Comparison of ENCODE assay signal across 8 cellular contexts in genomic region chr4:2837904-2838496, GRCh38. TPM values are rescaled to one million over a fixed set of nuclear protein-coding genes. Genes with fewer than 3 reads are reported as not detected.
A peak's percentile ranks its signal among the peaks of the same experiment; 100 is the strongest.
DNase-seq lines count a peak whose midpoint lies in the region; ATAC-seq and TF ChIP-seq lines count a peak whose summit lies in the region.

No MANE protein-coding gene starts in this region.

- H3K4me3 ChIP-seq in AG10803 (ENCODE audit: low read length) (peak overlapping the region; percentile 29), heart left ventricle (peak overlapping the region in 6 of 12 donors; percentile 13 to 40 (median 30)), skin epidermis (peak overlapping the region in 2 of 7 experiments; percentile 6 to 18)

- H3K27me3 Mint-ChIP-seq in activated T-helper 17 cell treated with anti-CD3 and anti-CD28 coated beads, Interleukin-2, amount 50 U/mL, for 72 hours = no peaks in the 10 kb centered on the region

- H3K9me3 Mint-ChIP-seq in activated T-helper 17 cell treated with anti-CD3 and anti-CD28 coated beads, Interleukin-2, amount 50 U/mL, for 72 hours = peaks cover 4% of the 10 kb centered on the region

- peaks cover 13% of the 10 kb centered on the region for H3K36me3 Mint-ChIP-seq in activated T-helper 17 cell treated with anti-CD3 and anti-CD28 coated beads, Interleukin-2, amount 50 U/mL, for 72 hours (ENCODE audit: low read depth)

- peaks cover 0 to 2% (median 0%) of the 10 kb centered on the region in 12 donors for H3K9me3 ChIP-seq in heart left ventricle

- peaks cover 0 to 38% (median 11%) of the 10 kb centered on the region in 9 donors for H3K36me3 ChIP-seq in heart left ventricle

- TF ChIP-seq CTCF in AG10803 (conservative IDR thresholded peaks at IDR 0.05; ENCODE audit: low read length) (no peak), heart left ventricle (IDR thresholded peaks at IDR 0.05) (no peak)

- H3K4me3 Mint-ChIP-seq in activated T-helper 17 cell treated with anti-CD3 and anti-CD28 coated beads, Interleukin-2, amount 50 U/mL, for 72 hours = peak overlapping the region; percentile 83

- DNase-seq in AG10803 (ENCODE audit: low read depth) = peak; percentile 62
- peak; percentile 75 for DNase-seq in NOMO-1 treated with dmso at 0.1 percent for 144 hours (lab: John Stamatoyannopoulos, UW; ENCODE audit: unreplicated experiment)
- DNase-seq in heart left ventricle = peak in 2 of 5 donors; percentile 56 to 67
- no peak for DNase-seq in NCI-H510A treated with DMSO at 0.1 percent for 48 hours (lab: John Stamatoyannopoulos, UW)
- no peak for DNase-seq in NCI-H1105 treated with DMSO at 0.1 percent for 48 hours (lab: John Stamatoyannopoulos, UW)

- peak; percentile 85 for ATAC-seq in activated T-helper 17 cell treated with anti-CD3 and anti-CD28 coated beads, Interleukin-2, amount 50 U/mL, for 72 hours (replicated peaks)
- ATAC-seq in heart left ventricle (peak; percentile 24 to 68 (median 57)), HG02798 (IDR thresholded peaks at IDR 0.05; ENCODE audit: poor library complexity, unreplicated experiment) (no peak)

- H3K27ac ChIP-seq in heart left ventricle = peak overlapping the region in 9 of 12 donors; percentile 22 to 81 (median 53)
- peak overlapping the region in 20 of 21 experiments; percentile 35 to 87 (median 64) for H3K27ac ChIP-seq in skin epidermis

- H3K4me1 Mint-ChIP-seq in activated T-helper 17 cell treated with anti-CD3 and anti-CD28 coated beads, Interleukin-2, amount 50 U/mL, for 72 hours = peaks cover 12% of the 10 kb centered on the region

- WGBS in heart left ventricle, 4 donors = 55 to 65% (median 57%) methylated on average over 8 of the region's 8 CpGs

- H3K4me1 ChIP-seq in heart left ventricle = peaks cover 0 to 70% (median 21%) of the 10 kb centered on the region in 12 donors

- no peak for TF ChIP-seq POLR2A in heart left ventricle (IDR thresholded peaks at IDR 0.05)

- H3K27me3 ChIP-seq in heart left ventricle = no peaks in the 10 kb centered on the region

- peak overlapping the region; percentile 90 for H3K27ac Mint-ChIP-seq in activated T-helper 17 cell treated with anti-CD3 and anti-CD28 coated beads, Interleukin-2, amount 50 U/mL, for 72 hours

- intact Hi-C loops in heart left ventricle (cut with DNase I) = loop anchor here in 2 of 10 donors (5.0 kb wide), 1 partner anchor 76 kb away; no protein-coding TSS in a partner anchor

RNA-seq across cellular contexts. Expression of gene ADD1, which starts 5.6 kb away (rescaled TPM):
- 100 to 1,000 TPM; 220 to 254 TPM for total RNA-seq in activated T-helper 17 cell treated with anti-CD3 and anti-CD28 coated beads, Interleukin-2, amount 50 U/mL, for 72 hours
- 100 to 1,000 TPM; 179 to 275 (median 215) TPM for total RNA-seq in heart left ventricle
- polyA plus RNA-seq in heart left ventricle = 100 to 1,000 TPM; 193 to 269 TPM

RNA-seq across cellular contexts. Expression of gene SH3BP2, which starts 45.1 kb away (rescaled TPM):
- 100 to 1,000 TPM in 1 of 2 donors, 10 to 100 TPM in 1; 83.5 to 122 TPM for total RNA-seq in activated T-helper 17 cell treated with anti-CD3 and anti-CD28 coated beads, Interleukin-2, amount 50 U/mL, for 72 hours
- total RNA-seq in heart left ventricle = 10 to 100 TPM; 10.4 to 70.2 (median 23.5) TPM
- polyA plus RNA-seq in heart left ventricle = 10 to 100 TPM; 17.1 to 24.5 TPM

Comparison
In these comparisons a context has a peak if more than half of its experiments do, and no peak if none do; other contexts are left out.
1. DNase-seq: peak in AG10803 (single experiment) and NOMO-1 treated with dmso at 0.1 percent for 144 hours (single experiment); none in NCI-H510A treated with DMSO at 0.1 percent for 48 hours (single experiment) and NCI-H1105 treated with DMSO at 0.1 percent for 48 hours (single experiment).